ENCODE assay signal across 23 cellular contexts in genomic region chr22:42582987-42583386, GRCh38. TPM values are rescaled to one million over a fixed set of nuclear protein-coding genes. Genes with fewer than 3 reads are reported as not detected.
DNase-seq lines count a peak whose midpoint lies in the region; ATAC-seq, FAIRE-seq and TF ChIP-seq lines count a peak whose summit lies in the region.
"Had no signal": no experiment of that assay in that cellular context is flagged by ENCODE, and none has a peak within 500 bp of the region (broad histone marks: within the 10 kb centered on the region; RNA-seq: fewer than 3 reads in every experiment).

No MANE protein-coding gene starts in this region.

- peak overlapping the region; percentile 95 for H3K4me3 Mint-ChIP-seq in activated CD8-positive, alpha-beta T cell treated with anti-CD3 and anti-CD28 coated beads, Interleukin-2, amount 10 ng/mL, durations not matched to agents 7 days and 5 days
- no peak overlapping the region for H3K4me3 Mint-ChIP-seq in activated CD8-positive, alpha-beta T cell treated with anti-CD3 and anti-CD28 coated beads for 36 hours
- peak overlapping the region; percentile 62 for H3K4me3 Mint-ChIP-seq in activated T-helper 2 cell treated with anti-CD3 and anti-CD28 coated beads, Interferon-gamma antibody, Interleukin-2, Interleukin-4, amounts not matched to agents 10 μg/mL and 5 μg/mL and 100 μg/mL, durations not matched to agents 14 hours and 24 hours and 36 hours (ENCODE audit: low read depth)
- peak overlapping the region; percentile 94 for H3K4me3 Mint-ChIP-seq in neural crest cell

- 0 out of 2 replicates have a peak, but pooled peaks have one; percentile 34 for TF ChIP-seq POLR2A in GM12892 (IDR thresholded peaks at IDR 0.05; ENCODE audit: low read depth, low read length)

- H3K9me3 Mint-ChIP-seq in activated CD8-positive, alpha-beta T cell treated with anti-CD3 and anti-CD28 coated beads, Interleukin-2, amount 10 ng/mL, durations not matched to agents 7 days and 5 days (ENCODE audit: insufficient read depth) = no peaks in the 10 kb centered on the region
- no peaks in the 10 kb centered on the region for H3K9me3 Mint-ChIP-seq in activated CD8-positive, alpha-beta T cell treated with anti-CD3 and anti-CD28 coated beads for 36 hours
- no peaks in the 10 kb centered on the region for H3K9me3 Mint-ChIP-seq in activated T-helper 2 cell treated with anti-CD3 and anti-CD28 coated beads, Interferon-gamma antibody, Interleukin-2, Interleukin-4, amounts not matched to agents 10 μg/mL and 5 μg/mL and 100 μg/mL, durations not matched to agents 14 hours and 24 hours and 36 hours
- no peaks in the 10 kb centered on the region for H3K9me3 Mint-ChIP-seq in neural crest cell
- H3K9me3 Mint-ChIP-seq: central memory CD8-positive, alpha-beta T cell; T-helper 1 cell treated with Interleukin-12 subunit alpha and Interleukin-12 subunit beta and Interleukin-4 antibody, amounts not matched to agents 30 μg/mL and 1 μg/mL, for 36 hours had no signal

- no peak for TF ChIP-seq CTCF in activated CD8-positive, alpha-beta T cell treated with anti-CD3 and anti-CD28 coated beads for 36 hours (IDR thresholded peaks at IDR 0.05)
- no peak for TF ChIP-seq CTCF in neural crest cell (conservative IDR thresholded peaks at IDR 0.05)

- H3K27ac Mint-ChIP-seq in activated CD8-positive, alpha-beta T cell treated with anti-CD3 and anti-CD28 coated beads, Interleukin-2, amount 10 ng/mL, durations not matched to agents 7 days and 5 days = no peak overlapping the region
- no peak overlapping the region for H3K27ac Mint-ChIP-seq in activated CD8-positive, alpha-beta T cell treated with anti-CD3 and anti-CD28 coated beads for 36 hours
- no peak overlapping the region for H3K27ac Mint-ChIP-seq in activated T-helper 2 cell treated with anti-CD3 and anti-CD28 coated beads, Interferon-gamma antibody, Interleukin-2, Interleukin-4, amounts not matched to agents 10 μg/mL and 5 μg/mL and 100 μg/mL, durations not matched to agents 14 hours and 24 hours and 36 hours
- H3K27ac Mint-ChIP-seq in neural crest cell (ENCODE audit: unreplicated experiment) = no peak overlapping the region

- no peak for DNase-seq in activated CD8-positive, alpha-beta T cell treated with anti-CD3 and anti-CD28 coated beads, Interleukin-2, amount 10 ng/mL, durations not matched to agents 7 days and 5 days
- DNase-seq in activated CD8-positive, alpha-beta T cell treated with anti-CD3 and anti-CD28 coated beads for 36 hours = no peak
- DNase-seq in GM12892 (ENCODE audit: insufficient read length) = no peak
- no peak for DNase-seq in activated T-helper 2 cell treated with anti-CD3 and anti-CD28 coated beads, Interferon-gamma antibody, Interleukin-2, Interleukin-4, amounts not matched to agents 10 μg/mL and 5 μg/mL and 100 μg/mL, durations not matched to agents 14 hours and 24 hours and 36 hours (ENCODE audit: low spot score)
- no peak for DNase-seq in neural crest cell (ENCODE audit: low read depth, low spot score)
- DNase-seq in COLO829 (ENCODE audit: low spot score) = no peak
- DNase-seq: dorsolateral prefrontal cortex, foreskin fibroblast, IMR-90, left ventricle myocardium superior, MM.1S, NCI-H146, NCI-H774, nucleus accumbens, PC-9 had no signal

- intact Hi-C loops in activated CD8-positive, alpha-beta T cell treated with anti-CD3 and anti-CD28 coated beads for 36 hours (cut with micrococcal nuclease) = no loop called here
- intact Hi-C loops in activated T-helper 2 cell treated with anti-CD3 and anti-CD28 coated beads, Interferon-gamma antibody, Interleukin-2, Interleukin-4, amounts not matched to agents 10 μg/mL and 5 μg/mL and 100 μg/mL, durations not matched to agents 14 hours and 24 hours and 36 hours (cut with micrococcal nuclease) = no loop called here

- ATAC-seq in activated CD8-positive, alpha-beta T cell treated with anti-CD3 and anti-CD28 coated beads, Interleukin-2, amount 10 ng/mL, durations not matched to agents 7 days and 5 days = no peak
- no peak for ATAC-seq in activated CD8-positive, alpha-beta T cell treated with anti-CD3 and anti-CD28 coated beads for 36 hours
- no peak for ATAC-seq in GM21619 (IDR thresholded peaks at IDR 0.05; ENCODE audit: unreplicated experiment)
- no peak for ATAC-seq in GM21423 (IDR thresholded peaks at IDR 0.05; ENCODE audit: unreplicated experiment)

- POLR2A ChIA-PET in activated CD8-positive, alpha-beta T cell treated with anti-CD3 and anti-CD28 coated beads, Interleukin-2, amount 10 ng/mL, durations not matched to agents 7 days and 5 days (lab: Charles Lee) = interaction anchor here (2.2 to 3.6 kb wide), 3 partner anchors 13 to 32 kb away, joined by 9 to 47 read pairs (median 30); partner anchors contain the start of gene POLDIP3
- POLR2A ChIA-PET in activated CD8-positive, alpha-beta T cell treated with anti-CD3 and anti-CD28 coated beads for 36 hours (lab: Charles Lee) = interaction anchor here (1.5 to 7.1 kb wide), 2 partner anchors 22 to 30 kb away, joined by 3 to 102 read pairs; partner anchors contain the start of gene POLDIP3

- H3K27me3 Mint-ChIP-seq in activated CD8-positive, alpha-beta T cell treated with anti-CD3 and anti-CD28 coated beads, Interleukin-2, amount 10 ng/mL, durations not matched to agents 7 days and 5 days (ENCODE audit: low read depth) = no peaks in the 10 kb centered on the region
- no peaks in the 10 kb centered on the region for H3K27me3 Mint-ChIP-seq in activated CD8-positive, alpha-beta T cell treated with anti-CD3 and anti-CD28 coated beads for 36 hours
- H3K27me3 Mint-ChIP-seq in activated T-helper 2 cell treated with anti-CD3 and anti-CD28 coated beads, Interferon-gamma antibody, Interleukin-2, Interleukin-4, amounts not matched to agents 10 μg/mL and 5 μg/mL and 100 μg/mL, durations not matched to agents 14 hours and 24 hours and 36 hours (ENCODE audit: low read depth) = no peaks in the 10 kb centered on the region
- no peaks in the 10 kb centered on the region for H3K27me3 Mint-ChIP-seq in neural crest cell (ENCODE audit: low read depth)
- H3K27me3 Mint-ChIP-seq: central memory CD8-positive, alpha-beta T cell had no signal

- peaks cover 14% of the 10 kb centered on the region for H3K4me1 Mint-ChIP-seq in activated CD8-positive, alpha-beta T cell treated with anti-CD3 and anti-CD28 coated beads, Interleukin-2, amount 10 ng/mL, durations not matched to agents 7 days and 5 days (ENCODE audit: low read depth)
- H3K4me1 Mint-ChIP-seq in activated CD8-positive, alpha-beta T cell treated with anti-CD3 and anti-CD28 coated beads for 36 hours (ENCODE audit: low read depth) = peaks cover 9% of the 10 kb centered on the region
- peaks cover 8% of the 10 kb centered on the region for H3K4me1 Mint-ChIP-seq in activated T-helper 2 cell treated with anti-CD3 and anti-CD28 coated beads, Interferon-gamma antibody, Interleukin-2, Interleukin-4, amounts not matched to agents 10 μg/mL and 5 μg/mL and 100 μg/mL, durations not matched to agents 14 hours and 24 hours and 36 hours (ENCODE audit: low read depth)
- H3K4me1 Mint-ChIP-seq in neural crest cell = peaks cover 13% of the 10 kb centered on the region

- H3K36me3 Mint-ChIP-seq in activated CD8-positive, alpha-beta T cell treated with anti-CD3 and anti-CD28 coated beads, Interleukin-2, amount 10 ng/mL, durations not matched to agents 7 days and 5 days (ENCODE audit: low read depth) = peaks cover 51% of the 10 kb centered on the region
- peaks cover 44% of the 10 kb centered on the region for H3K36me3 Mint-ChIP-seq in activated CD8-positive, alpha-beta T cell treated with anti-CD3 and anti-CD28 coated beads for 36 hours (ENCODE audit: low read depth)
- H3K36me3 Mint-ChIP-seq in activated T-helper 2 cell treated with anti-CD3 and anti-CD28 coated beads, Interferon-gamma antibody, Interleukin-2, Interleukin-4, amounts not matched to agents 10 μg/mL and 5 μg/mL and 100 μg/mL, durations not matched to agents 14 hours and 24 hours and 36 hours (ENCODE audit: low read depth) = peaks cover 56% of the 10 kb centered on the region
- H3K36me3 Mint-ChIP-seq in neural crest cell (ENCODE audit: low read depth) = peaks cover 13% of the 10 kb centered on the region

- CTCF ChIA-PET in activated CD8-positive, alpha-beta T cell treated with anti-CD3 and anti-CD28 coated beads, Interleukin-2, amount 10 ng/mL, durations not matched to agents 7 days and 5 days (lab: Charles Lee) = interaction anchor here (2.6 kb wide), 1 partner anchor 22 kb away, joined by 8 read pairs; no protein-coding TSS in a partner anchor
- CTCF ChIA-PET in activated CD8-positive, alpha-beta T cell treated with anti-CD3 and anti-CD28 coated beads for 36 hours (lab: Charles Lee) = interaction anchor here (0.6 to 1.4 kb wide), 4 partner anchors 13 to 108 kb away, joined by 3 to 4 read pairs (median 3); no protein-coding TSS in a partner anchor

- no peak for FAIRE-seq in GM12892 (lab: Jason Lieb, UNC)
- FAIRE-seq: A549, G401.6, urothelium cell line had no signal

RNA-seq across cellular contexts. Expression of gene SERHL2, which starts 29.2 kb away (rescaled TPM):
- 1 to 10 TPM; 2.3 to 2.4 TPM for total RNA-seq in activated CD8-positive, alpha-beta T cell treated with anti-CD3 and anti-CD28 coated beads, Interleukin-2, amount 10 ng/mL, durations not matched to agents 7 days and 5 days
- 1 to 10 TPM; 1.1 to 1.4 TPM for total RNA-seq in activated CD8-positive, alpha-beta T cell treated with anti-CD3 and anti-CD28 coated beads for 36 hours
- polyA plus RNA-seq in GM12892 (2012; ENCODE audit: missing spikeins) = 1.7 TPM
- total RNA-seq in activated T-helper 2 cell treated with anti-CD3 and anti-CD28 coated beads, Interferon-gamma antibody, Interleukin-2, Interleukin-4, amounts not matched to agents 10 μg/mL and 5 μg/mL and 100 μg/mL, durations not matched to agents 14 hours and 24 hours and 36 hours = 1.8 and 2.2 TPM in 2 replicates
- total RNA-seq in neural crest cell = 0.36 and 0.63 TPM in 2 replicates

RNA-seq across cellular contexts. Expression of gene POLDIP3, which starts 31.7 kb away (rescaled TPM):
- total RNA-seq in activated CD8-positive, alpha-beta T cell treated with anti-CD3 and anti-CD28 coated beads, Interleukin-2, amount 10 ng/mL, durations not matched to agents 7 days and 5 days = 10 to 100 TPM; 77.2 to 80.6 TPM
- 10 to 100 TPM; 70.2 to 71.1 TPM for total RNA-seq in activated CD8-positive, alpha-beta T cell treated with anti-CD3 and anti-CD28 coated beads for 36 hours
- 40.0 TPM for polyA plus RNA-seq in GM12892 (2012; ENCODE audit: missing spikeins)
- 74.7 and 80.7 TPM in 2 replicates for total RNA-seq in activated T-helper 2 cell treated with anti-CD3 and anti-CD28 coated beads, Interferon-gamma antibody, Interleukin-2, Interleukin-4, amounts not matched to agents 10 μg/mL and 5 μg/mL and 100 μg/mL, durations not matched to agents 14 hours and 24 hours and 36 hours
- total RNA-seq in neural crest cell = 110 and 114 TPM in 2 replicates

RNA-seq across cellular contexts. Expression of gene ATP5MGL, which starts 57.4 kb away (rescaled TPM):
- 1 to 10 TPM in 1 of 2 experiments, under 1 TPM in 1; 0.63 to 1.4 TPM for total RNA-seq in activated CD8-positive, alpha-beta T cell treated with anti-CD3 and anti-CD28 coated beads, Interleukin-2, amount 10 ng/mL, durations not matched to agents 7 days and 5 days
- total RNA-seq in activated CD8-positive, alpha-beta T cell treated with anti-CD3 and anti-CD28 coated beads for 36 hours = under 1 TPM; 0.54 to 0.59 TPM
- not detected for polyA plus RNA-seq in GM12892 (2012; ENCODE audit: missing spikeins)
- total RNA-seq in activated T-helper 2 cell treated with anti-CD3 and anti-CD28 coated beads, Interferon-gamma antibody, Interleukin-2, Interleukin-4, amounts not matched to agents 10 μg/mL and 5 μg/mL and 100 μg/mL, durations not matched to agents 14 hours and 24 hours and 36 hours = 0.71 and 1.2 TPM in 2 replicates
- 0.66 and 1.3 TPM in 2 replicates for total RNA-seq in neural crest cell
- total RNA-seq: right atrium auricular region had no signal
- polyA plus RNA-seq: A549, IMR-90 had no signal
